ENCODE assay signal across 8 cellular contexts in genomic region chr11:126355926-126356897, GRCh38. TPM values are rescaled to one million over a fixed set of nuclear protein-coding genes. Genes with fewer than 3 reads are reported as not detected.
DNase-seq lines count a peak whose midpoint lies in the region; ATAC-seq and TF ChIP-seq lines count a peak whose summit lies in the region.

No MANE protein-coding gene starts in this region.

- no peak for TF ChIP-seq EP300 in SK-N-SH (IDR thresholded peaks at IDR 0.05; ENCODE audit: borderline replicate concordance in 1 of 2, low read depth in 1 of 2, low read length in 1 of 2)

- no peak for TF ChIP-seq POLR2A in right lobe of liver (IDR thresholded peaks at IDR 0.05)

- intact Hi-C loops in dorsolateral prefrontal cortex (cut with DNase I): loop anchor here (1.0 to 5.0 kb wide), 3 partner anchors 36 to 60 kb away; partner anchors contain the start of gene DCPS (in 1 of the 2)
- intact Hi-C loops in right lobe of liver (cut with DNase I): no loop called here

- ATAC-seq in HG02943 (IDR thresholded peaks at IDR 0.05; ENCODE audit: low read depth, unreplicated experiment) (peak; percentile 1), right lobe of liver (peak; percentile 50 to 57 (median 52))

- DNase-seq in activated CD4-positive, alpha-beta T cell treated with anti-CD3 and anti-CD28 coated beads for 4 hours: peak; percentile 7 to 16
- DNase-seq in activated CD4-positive, alpha-beta T cell treated with anti-CD3 and anti-CD28 coated beads, Interleukin-2, amount 50 U/mL, for 4 hours: no peak
- peak; percentile 58 for DNase-seq in SK-N-SH
- DNase-seq in dorsolateral prefrontal cortex: peak; percentile 20 to 89 (median 84)
- DNase-seq in right lobe of liver: peak; percentile 63 to 78 (median 67)
- no peak for DNase-seq in activated gamma-delta T cell treated with Interleukin-2 at 50 U/mL for 16 hours

- peak overlapping the region; percentile 83; the same call in 1 of the 2 replicates for H2AFZ ChIP-seq in SK-N-SH (ENCODE audit: low read depth)

- H3K9ac ChIP-seq in SK-N-SH (peak overlapping the region; percentile 93), stomach smooth muscle (ENCODE audit: low read length in 2 of 2) (peak overlapping the region; percentile 63 to 66)

- H3F3A ChIP-seq in SK-N-SH (replicated peaks; ENCODE audit: insufficient read depth): peaks cover 9% of the 10 kb centered on the region

- H3K27me3 ChIP-seq in SK-N-SH (ENCODE audit: insufficient read depth): no peaks in the 10 kb centered on the region
- H3K27me3 ChIP-seq in dorsolateral prefrontal cortex: no peaks in the 10 kb centered on the region
- no peaks in the 10 kb centered on the region for H3K27me3 ChIP-seq in right lobe of liver
- H3K27me3 ChIP-seq in stomach smooth muscle (ENCODE audit: control insufficient read depth in 1 of 2, insufficient read depth in 2 of 2, low read length in 2 of 2): no peaks in the 10 kb centered on the region

- WGBS in SK-N-SH (ENCODE audit: low lambda C conversion rate): 2% methylated on average over 9 of the region's 46 CpGs
- 1% methylated on average over 10 of the region's 46 CpGs for WGBS in right lobe of liver (ENCODE audit: insufficient coverage, low coverage, low lambda C conversion rate, missing lambda C conversion rate)

- TF ChIP-seq RAD21 in SK-N-SH (IDR thresholded peaks at IDR 0.05; ENCODE audit: low read length): no peak

- H4K20me1 ChIP-seq in SK-N-SH (ENCODE audit: insufficient read depth): no peaks in the 10 kb centered on the region

- peaks cover 90% of the 10 kb centered on the region for H3K79me2 ChIP-seq in SK-N-SH (ENCODE audit: insufficient read depth)

- H3K4me2 ChIP-seq in SK-N-SH: peak overlapping the region; percentile 99

- H3K9me3 ChIP-seq in SK-N-SH (no peaks in the 10 kb centered on the region), right lobe of liver (no peaks in the 10 kb centered on the region), stomach smooth muscle (ENCODE audit: control insufficient read depth in 2 of 2, low read length in 2 of 2) (no peaks in the 10 kb centered on the region)

- TF ChIP-seq CTCF in SK-N-SH (IDR thresholded peaks at IDR 0.05): no peak
- peak in 20 of 56 donors; percentile 8 to 48 (median 22) for TF ChIP-seq CTCF in dorsolateral prefrontal cortex (IDR thresholded peaks at IDR 0.05 in 54 of 56, conservative IDR thresholded peaks at IDR 0.05 in 2 of 56; ENCODE audit: low read depth in 1 of 56, partially characterized antibody in 56 of 56)
- peak in 1 of 4 donors; percentile 6 for TF ChIP-seq CTCF in right lobe of liver (IDR thresholded peaks at IDR 0.05)

- H3K27ac ChIP-seq in SK-N-SH (ENCODE audit: low read depth in 2 of 2, low read length in 1 of 2) (peak overlapping the region in 1 of 2 experiments; percentile 58; a peak in 3 of 4 replicates), dorsolateral prefrontal cortex (peak overlapping the region; percentile 46 to 98 (median 91)), right lobe of liver (peak overlapping the region; percentile 78 to 90 (median 79)), stomach smooth muscle (ENCODE audit: low read length) (peak overlapping the region; percentile 46)

- no peaks in the 10 kb centered on the region for H3K9me2 ChIP-seq in SK-N-SH

- CTCF ChIA-PET in SK-N-SH (lab: Yijun Ruan, JAX): interaction anchor here (1.1 to 2.4 kb wide), 7 partner anchors 44 to 146 kb away, joined by 3 to 9 read pairs (median 4); no protein-coding TSS in a partner anchor

- H3K36me3 ChIP-seq in SK-N-SH (replicated peaks in 1 of 2; ENCODE audit: control insufficient read depth in 1 of 2, insufficient read depth in 2 of 2, low read length in 1 of 2) (peaks cover under 1 to 10% of the 10 kb centered on the region in 2 experiments), right lobe of liver (no peaks in the 10 kb centered on the region), stomach smooth muscle (ENCODE audit: control insufficient read depth in 2 of 2, insufficient read depth in 2 of 2, low read length in 2 of 2) (no peaks in the 10 kb centered on the region)

- peaks cover 38 to 47% of the 10 kb centered on the region in 2 experiments; a peak in 2 of 4 replicates for H3K4me1 ChIP-seq in SK-N-SH (ENCODE audit: control insufficient read depth in 1 of 2, insufficient read depth in 2 of 2, low read depth in 1 of 2, low read length in 1 of 2)
- peaks cover 0 to 28% (median 5%) of the 10 kb centered on the region in 4 donors for H3K4me1 ChIP-seq in right lobe of liver
- H3K4me1 ChIP-seq in stomach smooth muscle (ENCODE audit: control insufficient read depth, insufficient read depth, low read length): peaks cover 66% of the 10 kb centered on the region

- peak overlapping the region; percentile 73 to 89 for H3K4me3 ChIP-seq in SK-N-SH (ENCODE audit: low read depth in 2 of 2, low read length in 1 of 2)
- peak overlapping the region; percentile 47 to 97 (median 77) for H3K4me3 ChIP-seq in dorsolateral prefrontal cortex
- peak overlapping the region; percentile 59 to 72 (median 61) for H3K4me3 ChIP-seq in right lobe of liver
- peak overlapping the region; percentile 82 to 89 for H3K4me3 ChIP-seq in stomach smooth muscle (ENCODE audit: low read length in 2 of 2)

- POLR2A ChIA-PET in SK-N-SH (lab: Yijun Ruan, JAX): interaction anchor here (0.8 to 1.1 kb wide), 3 partner anchors 15 to 170 kb away, joined by 3 read pairs; no protein-coding TSS in a partner anchor

TF ChIP-seq in SK-N-SH, 30 proteins besides CTCF, POLR2A, EP300 and RAD21:
- 0 out of 2 replicates have a peak, but pooled peaks have one; percentile 30 for TF ChIP-seq SIN3A (IDR thresholded peaks at IDR 0.05; ENCODE audit: borderline replicate concordance, low read depth, low read length)
- no peak for TF ChIP-seq YY1 (IDR thresholded peaks at IDR 0.05; ENCODE audit: low read depth)
- TF ChIP-seq MXI1 (IDR thresholded peaks at IDR 0.05; ENCODE audit: low read depth, low read length): peak; percentile 56; the same call in 1 of the 2 replicates
- TF ChIP-seq MAX (IDR thresholded peaks at IDR 0.05; ENCODE audit: low read depth): peak; percentile 57; the same call in 1 of the 2 replicates

RNA-seq across cellular contexts. Expression of gene ST3GAL4, which starts 0.7 kb away (rescaled TPM):
- polyA plus RNA-seq in SK-N-SH (2012; rRNA removed): 27.1 and 32.0 TPM in 2 replicates
- polyA plus RNA-seq in SK-N-SH (2012; cell fraction: cytosol; rRNA removed): 20.6 and 30.3 TPM in 2 replicates
- polyA plus RNA-seq in SK-N-SH (2012; cell fraction: nucleus; rRNA removed): 23.7 and 26.9 TPM in 2 replicates
- total RNA-seq in dorsolateral prefrontal cortex: 10 to 100 TPM; 19.8 to 70.4 (median 32.7) TPM
- 10 to 100 TPM in 4 of 6 experiments, 1 to 10 TPM in 2; 7.0 to 25.6 (median 17.5) TPM for total RNA-seq in right lobe of liver

RNA-seq across cellular contexts. Expression of gene DCPS, which starts 52.4 kb away (rescaled TPM):
- 35.5 and 48.1 TPM in 2 replicates for polyA plus RNA-seq in SK-N-SH (2012; rRNA removed)
- polyA plus RNA-seq in SK-N-SH (2012; cell fraction: cytosol; rRNA removed): 33.3 and 42.8 TPM in 2 replicates
- 18.5 and 21.6 TPM in 2 replicates for polyA plus RNA-seq in SK-N-SH (2012; cell fraction: nucleus; rRNA removed)
- total RNA-seq in dorsolateral prefrontal cortex (10 to 100 TPM in 85 of 120 experiments, 1 to 10 TPM in 35; 5.5 to 17.5 (median 10.9) TPM), right lobe of liver (10 to 100 TPM; 12.6 to 65.2 (median 21.9) TPM)

Comparison
In these comparisons a context has a peak if more than half of its experiments do, and no peak if none do; other contexts are left out.
1. DNase-seq: peak in activated CD4-positive, alpha-beta T cell treated with anti-CD3 and anti-CD28 coated beads for 4 hours (2 of 2), SK-N-SH (single experiment), dorsolateral prefrontal cortex (10 of 10) and right lobe of liver (3 of 3); none in activated CD4-positive, alpha-beta T cell treated with anti-CD3 and anti-CD28 coated beads, Interleukin-2, amount 50 U/mL, for 4 hours (0 of 2) and activated gamma-delta T cell treated with Interleukin-2 at 50 U/mL for 16 hours (single experiment).
2. intact Hi-C loops: an anchor here in dorsolateral prefrontal cortex (1.0 to 5.0 kb wide); none called in right lobe of liver.
3. Peak in every context shown above with its lines, with median percentiles within 50 percentile points of each other: H3K4me3 ChIP-seq.